In the genomic region with DNA sequence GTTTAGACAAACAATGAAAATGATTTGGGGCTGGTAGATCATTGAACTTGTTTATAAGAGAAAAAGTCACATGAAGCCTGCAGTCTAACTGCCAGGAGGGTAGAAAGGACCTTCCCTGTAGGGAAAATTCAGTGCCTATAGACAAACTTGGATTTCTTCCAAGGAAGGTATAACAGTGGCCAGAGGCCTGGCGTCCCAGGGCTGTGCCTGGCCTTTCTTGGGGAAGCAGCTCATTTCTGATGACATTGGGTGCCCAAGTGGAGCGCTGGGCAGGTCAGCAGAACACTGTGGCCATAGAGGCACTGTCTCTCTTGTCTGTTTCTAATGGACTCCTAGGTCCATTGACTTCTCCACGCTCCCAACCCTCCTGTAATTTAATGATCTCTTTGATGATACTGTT, we compare ENCODE assay signal across 13 cellular contexts.
"Had no signal": no experiment of that assay in that cellular context is flagged by ENCODE, and none has a peak within 500 bp of the region (broad histone marks: within the 10 kb centered on the region; RNA-seq: fewer than 3 reads in every experiment).

No MANE protein-coding gene starts in this region.

- H3K27ac Mint-ChIP-seq: activated naive CD8-positive, alpha-beta T cell; neural progenitor cell; stimulated activated memory B cell treated with anti-CD40 and anti-IgM and Interleukin-4, amounts not matched to agents 10 μg/mL and 1 μg/mL and 100 μg/mL, for 72 hours; T-helper 17 cell had no signal

- H3K36me3 ChIP-seq: esophagus squamous epithelium, neural progenitor cell, spleen had no signal

- H3K4me3 ChIP-seq: esophagus squamous epithelium, neural progenitor cell, spleen had no signal

- ATAC-seq: left lobe of liver; stimulated activated memory B cell treated with anti-CD40 and anti-IgM and Interleukin-4, amounts not matched to agents 10 μg/mL and 1 μg/mL and 100 μg/mL, for 72 hours; T-helper 17 cell had no signal

- H3K27ac ChIP-seq: esophagus squamous epithelium, neural progenitor cell, spleen had no signal

- H3K4me3 Mint-ChIP-seq: activated naive CD8-positive, alpha-beta T cell; neural progenitor cell; stimulated activated memory B cell treated with anti-CD40 and anti-IgM and Interleukin-4, amounts not matched to agents 10 μg/mL and 1 μg/mL and 100 μg/mL, for 72 hours; T-helper 17 cell had no signal

- H3K9me3 ChIP-seq: esophagus squamous epithelium, spleen had no signal

- DNase-seq: activated CD4-positive, alpha-beta T cell treated with anti-CD3 and anti-CD28 coated beads, Interleukin-2, amount 50 U/mL, for 1 hour; activated CD4-positive, CD25-positive, alpha-beta regulatory T cell; activated effector memory CD4-positive, alpha-beta T cell treated with Interleukin-2 at 50 U/mL for 16 hours; activated T-cell treated with anti-CD3 and anti-CD28 coated beads, Interleukin-2, amount 50 U/mL, for 1 hour; esophagus squamous epithelium; foreskin fibroblast; spleen; stimulated activated CD4-positive, alpha-beta T cell treated with anti-CD3 and anti-CD28 coated beads, Interleukin-1b, Interleukin-23, amount 100 ng/mL, for 48 hours; T-helper 17 cell had no signal

- H3K9me3 Mint-ChIP-seq: stimulated activated memory B cell treated with anti-CD40 and anti-IgM and Interleukin-4, amounts not matched to agents 10 μg/mL and 1 μg/mL and 100 μg/mL, for 72 hours had no signal

- H3K36me3 Mint-ChIP-seq: activated naive CD8-positive, alpha-beta T cell; neural progenitor cell; stimulated activated memory B cell treated with anti-CD40 and anti-IgM and Interleukin-4, amounts not matched to agents 10 μg/mL and 1 μg/mL and 100 μg/mL, for 72 hours had no signal
